ENCODE assay signal across 5 cellular contexts in genomic region chr4:56914977-56915376, GRCh38. TPM values are rescaled to one million over a fixed set of nuclear protein-coding genes. Genes with fewer than 3 reads are reported as not detected.
DNase-seq lines count a peak whose midpoint lies in the region; ATAC-seq, FAIRE-seq and TF ChIP-seq lines count a peak whose summit lies in the region.
"Not testable (repeated sequence)": the region's sequence is repeated elsewhere in the genome, so short reads cannot be mapped to it uniquely, and the experiment has no call there.

No MANE protein-coding gene starts in this region.

- WGBS in K562 (ENCODE audit: insufficient coverage, low coverage, missing lambda C conversion rate) = 89% methylated on average over 10 of the region's 12 CpGs
- WGBS in spleen, 5 donors = 96 to 99% (median 98%) methylated on average over 12 of the region's 12 CpGs

- TF ChIP-seq CTCF in Loucy (conservative IDR thresholded peaks at IDR 0.05; ENCODE audit: low read length); K562 (IDR thresholded peaks at IDR 0.05 in 2 of 3, conservative IDR thresholded peaks at IDR 0.05 in 1 of 3; ENCODE audit: insufficient read depth in 2 of 3, low read depth in 1 of 3, low read length in 3 of 3); osteocyte (IDR thresholded peaks at IDR 0.05); spleen (IDR thresholded peaks at IDR 0.05 in 8 of 11, conservative IDR thresholded peaks at IDR 0.05 in 3 of 11): not testable (repeated sequence)

- H3F3A ChIP-seq in Loucy (ENCODE audit: low read depth) = not testable (repeated sequence)

- not testable (repeated sequence) for H3K9ac ChIP-seq in BLaER1; Loucy (ENCODE audit: low read depth, low read length, poor library complexity, severe bottlenecking); K562 (ENCODE audit: insufficient read depth in 1 of 2, low read depth in 2 of 2, low read length in 2 of 2)

- H3K4me1 ChIP-seq in BLaER1 = peaks cover 69% of the 10 kb centered on the region
- H3K4me1 ChIP-seq in Loucy (ENCODE audit: insufficient read depth, low read length, poor library complexity, severe bottlenecking) = peaks cover 47% of the 10 kb centered on the region
- peaks cover 9 to 12% of the 10 kb centered on the region in 2 experiments; a peak in 4 of 5 replicates for H3K4me1 ChIP-seq in K562 (replicated peaks in 1 of 2; ENCODE audit: control insufficient read depth in 2 of 2, insufficient read depth in 2 of 2, low read length in 2 of 2)
- peaks cover 32 to 88% (median 73%) of the 10 kb centered on the region in 6 donors for H3K4me1 ChIP-seq in spleen

- H3K27ac ChIP-seq in BLaER1; K562 (ENCODE audit: extremely low read depth, low read depth, low read length); spleen: not testable (repeated sequence)

- TF ChIP-seq POLR2A in K562 (conservative IDR thresholded peaks at IDR 0.05); spleen (IDR thresholded peaks at IDR 0.05): not testable (repeated sequence)

- H3K79me2 ChIP-seq in Loucy (ENCODE audit: insufficient read depth, low read length) = peaks cover 100% of the 10 kb centered on the region
- peaks cover 92% of the 10 kb centered on the region for H3K79me2 ChIP-seq in K562 (ENCODE audit: control insufficient read depth, insufficient read depth, low read length)

- not testable (repeated sequence) for H3K9me3 ChIP-seq in BLaER1; Loucy (ENCODE audit: insufficient read depth, low read depth, low read length); K562 (replicated peaks; ENCODE audit: control insufficient read depth, insufficient read depth, low read depth, low read length); spleen

- not testable (repeated sequence) for ATAC-seq in K562

- peaks cover 24% of the 10 kb centered on the region for H3K36me3 Mint-ChIP-seq in osteocyte (ENCODE audit: unreplicated experiment)

- not testable (repeated sequence) for H3K27me3 Mint-ChIP-seq in osteocyte (ENCODE audit: unreplicated experiment)

- peaks cover 35% of the 10 kb centered on the region for H3K4me1 Mint-ChIP-seq in osteocyte (ENCODE audit: unreplicated experiment)

- intact Hi-C loops in K562 (cut with micrococcal nuclease) = loop anchor here (5.0 kb wide), 1 partner anchor 42 kb away; no protein-coding TSS in a partner anchor
- intact Hi-C loops in spleen (cut with DNase I; ENCODE audit: low total_unique reads) = not testable (repeated sequence)

- DNase-seq in K562 (ENCODE audit: extremely low read depth in 1 of 4, low spot score in 3 of 4) = not testable (repeated sequence)
- DNase-seq in osteocyte (ENCODE audit: extremely low spot score, unreplicated experiment) (peak; percentile 23), spleen (peak; percentile 37)

- H3K9me3 Mint-ChIP-seq in osteocyte (ENCODE audit: unreplicated experiment) = not testable (repeated sequence)

- H3K9me2 ChIP-seq in Loucy (replicated peaks; ENCODE audit: low read depth, low read length) = not testable (repeated sequence)

- not testable (repeated sequence) for H3K4me3 Mint-ChIP-seq in osteocyte (ENCODE audit: unreplicated experiment)

- H3K36me3 ChIP-seq in BLaER1 (peaks cover 89% of the 10 kb centered on the region), Loucy (ENCODE audit: insufficient read depth, low read length) (peaks cover 17% of the 10 kb centered on the region; the same call in 1 of the 2 replicates), K562 (ENCODE audit: control insufficient read depth, insufficient read depth, low read length) (peaks cover 67% of the 10 kb centered on the region), spleen (peaks cover 0 to 75% (median 12%) of the 10 kb centered on the region in 6 donors)

- H4K20me1 ChIP-seq in BLaER1 (peaks cover 100% of the 10 kb centered on the region), Loucy (ENCODE audit: insufficient read depth, low read length, poor library complexity, severe bottlenecking) (peaks cover 88% of the 10 kb centered on the region), K562 (replicated peaks; ENCODE audit: control insufficient read depth, insufficient read depth, low read length) (peaks cover 12% of the 10 kb centered on the region; the same call in 1 of the 2 replicates)

- not testable (repeated sequence) for H3K27me3 ChIP-seq in BLaER1; Loucy (ENCODE audit: insufficient read depth, low read length, poor library complexity, severe bottlenecking); K562 (ENCODE audit: control insufficient read depth in 2 of 2, insufficient read depth in 2 of 2, low read length in 2 of 2); spleen (replicated peaks in 1 of 7)

- in situ Hi-C loops in K562 (cut with MboI) = not testable (repeated sequence)

- not testable (repeated sequence) for TF ChIP-seq RAD21 in K562 (CRISPR knock-in tag; conservative IDR thresholded peaks at IDR 0.05 in 1 of 2, IDR thresholded peaks at IDR 0.05 in 1 of 2)

- CTCF ChIA-PET in K562 (lab: Yijun Ruan, JAX; ENCODE audit: low intra/inter-chr PET ratio) = not testable (repeated sequence)

- H3K4me3 ChIP-seq in BLaER1, K562, spleen: not testable (repeated sequence)
- H3K4me3 ChIP-seq in Loucy (ENCODE audit: low read length, poor library complexity, severe bottlenecking) = peak overlapping the region; percentile 64

- H3K27ac Mint-ChIP-seq in osteocyte (ENCODE audit: unreplicated experiment) = not testable (repeated sequence)

- H3K4me2 ChIP-seq in BLaER1 (0 out of 2 replicates have a peak overlapping the region, but pooled peaks have one; percentile 24), Loucy (ENCODE audit: low read depth, low read length, poor library complexity, severe bottlenecking) (peak overlapping the region; percentile 76)
- not testable (repeated sequence) for H3K4me2 ChIP-seq in K562 (ENCODE audit: insufficient read depth, low read length)

- H3K9me1 ChIP-seq in K562 (ENCODE audit: control insufficient read depth, insufficient read depth, low read length) = not testable (repeated sequence)

- not testable (repeated sequence) for H2AFZ ChIP-seq in Loucy (ENCODE audit: low read length); K562 (ENCODE audit: low read depth, low read length)

- not testable (repeated sequence) for BruUV-seq in K562 (replicated peaks; lab: Mats Ljungman, UMichigan)

- POLR2A ChIA-PET in K562 (lab: Yijun Ruan, JAX) = interaction anchor here (0.6 kb wide), 1 partner anchor 218 kb away, joined by 4 read pairs; no protein-coding TSS in a partner anchor

- TF ChIP-seq EP300 in K562 (IDR thresholded peaks at IDR 0.05; ENCODE audit: low read length) = not testable (repeated sequence)

- FAIRE-seq in K562 (lab: Jason Lieb, UNC) = not testable (repeated sequence)

TF ChIP-seq in K562, 482 proteins besides CTCF, POLR2A, EP300 and RAD21:
- peak; percentile 75 for TF ChIP-seq ZBTB33 (CRISPR knock-in tag; IDR thresholded peaks at IDR 0.05)

RNA-seq across cellular contexts. Expression of gene REST, which starts 7.3 kb away (rescaled TPM):
- 40.4 and 67.7 TPM in 2 replicates for total RNA-seq in K562 (2011; cell fraction: chromatin; rRNA removed; ENCODE audit: low replicate concordance)
- total RNA-seq in K562 (2011; cell fraction: nucleolus; rRNA removed) = 18.8 and 21.2 TPM in 2 replicates
- total RNA-seq in K562 (2011; cell fraction: nucleoplasm; rRNA removed) = 27.1 and 31.8 TPM in 2 replicates
- total RNA-seq in K562 (2014; rRNA removed) (19.2 and 28.4 TPM in 2 replicates), K562 (2014; rRNA removed; fragmentation: Illumina TruSeq; extraction: Trizol) (20.1 and 23.6 TPM in 2 replicates), K562 (2015; rRNA removed; fragmentation: Illumina TruSeq; extraction: Trizol) (19.9 TPM in 2 replicates), K562 (2021) (23.2 and 24.0 TPM in 2 replicates), osteocyte (55.5 and 61.1 TPM in 2 replicates), spleen (10 to 100 TPM; 34.2 to 45.4 (median 40.8) TPM)
- polyA plus RNA-seq in K562 (2011; rRNA removed) (15.3 and 19.3 TPM in 2 replicates), K562 (2014; fragmentation: Illumina TruSeq; extraction: Trizol) (8.9 and 9.7 TPM in 2 replicates), K562 (2014; fragmentation: Nextera tagmentation; extraction: Ambion mirVana) (1 to 10 TPM; 2.9 to 6.9 TPM), K562 (2014; rRNA removed) (10.1 and 10.8 TPM in 2 replicates), spleen (1 to 10 TPM; 3.6 to 6.0 (median 5.3) TPM)
- 4.0 and 7.3 TPM in 2 replicates for polyA plus RNA-seq in K562 (2011; cell fraction: cytosol; rRNA removed)
- 11.4 and 12.6 TPM in 2 replicates for polyA plus RNA-seq in K562 (2011; cell fraction: nucleus; rRNA removed)
- 5.1 and 6.8 TPM in 2 replicates for polyA plus RNA-seq in K562 (2012)
- polyA minus RNA-seq in K562 (2011; rRNA and poly(A)+ RNA removed) = 60.5 and 72.5 TPM in 2 replicates
- polyA minus RNA-seq in K562 (2011; cell fraction: cytosol; rRNA and poly(A)+ RNA removed) = 15.0 and 22.1 TPM in 2 replicates
- polyA minus RNA-seq in K562 (2011; cell fraction: nucleus; rRNA and poly(A)+ RNA removed) = 15.3 and 21.0 TPM in 2 replicates
